ENCODE assay signal across 1 cellular context in the genomic region with DNA sequence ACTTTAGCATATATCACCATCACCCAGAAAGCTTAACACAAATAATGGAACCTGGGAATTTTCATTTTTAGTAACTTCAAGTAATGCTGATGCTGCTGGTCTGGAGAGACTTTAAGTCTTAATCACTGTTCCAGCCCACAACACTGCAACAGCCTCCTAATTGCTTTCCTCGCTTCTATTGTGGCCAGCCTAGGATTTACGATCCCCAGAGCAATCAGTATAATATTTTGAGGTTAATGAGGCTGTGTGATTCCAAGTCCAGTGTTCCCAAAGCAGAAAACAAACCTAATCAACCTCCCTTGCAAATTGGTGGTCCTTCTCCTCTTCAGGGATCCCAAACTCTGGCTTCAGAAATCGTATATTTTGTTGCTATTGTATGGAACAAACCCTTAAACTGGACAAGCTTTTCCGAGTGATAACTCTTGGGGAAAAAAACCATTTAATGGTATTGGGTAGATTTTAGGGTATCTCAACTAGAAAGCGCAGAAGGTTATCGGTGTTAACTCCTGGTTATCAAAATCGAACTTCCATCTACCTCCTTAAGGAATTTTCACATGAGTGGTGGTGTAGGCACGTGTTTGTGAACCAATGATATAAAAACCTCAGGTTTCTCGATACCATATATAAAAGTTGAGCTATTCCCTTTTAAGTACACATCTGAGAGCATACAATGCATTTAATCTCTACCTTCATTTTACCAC.
TF ChIP-seq lines count a peak whose summit lies in the region.

No MANE protein-coding gene starts in this region.

TF ChIP-seq in K562, 482 proteins besides CTCF, POLR2A, EP300 and RAD21 (continued from another document):
- TF ChIP-seq CBFA2T3 (IDR thresholded peaks at IDR 0.05): 0 out of 2 replicates have a peak, but pooled peaks have one; percentile 2
- TF ChIP-seq MYBL2 (IDR thresholded peaks at IDR 0.05; ENCODE audit: low read depth): no peak
- no peak for TF ChIP-seq MYBL2 (CRISPR knock-in tag; IDR thresholded peaks at IDR 0.05; ENCODE audit: borderline replicate concordance)
- TF ChIP-seq ZNF79 (CRISPR knock-in tag; IDR thresholded peaks at IDR 0.05; ENCODE audit: low read depth): no peak
- TF ChIP-seq, protein P1, sequence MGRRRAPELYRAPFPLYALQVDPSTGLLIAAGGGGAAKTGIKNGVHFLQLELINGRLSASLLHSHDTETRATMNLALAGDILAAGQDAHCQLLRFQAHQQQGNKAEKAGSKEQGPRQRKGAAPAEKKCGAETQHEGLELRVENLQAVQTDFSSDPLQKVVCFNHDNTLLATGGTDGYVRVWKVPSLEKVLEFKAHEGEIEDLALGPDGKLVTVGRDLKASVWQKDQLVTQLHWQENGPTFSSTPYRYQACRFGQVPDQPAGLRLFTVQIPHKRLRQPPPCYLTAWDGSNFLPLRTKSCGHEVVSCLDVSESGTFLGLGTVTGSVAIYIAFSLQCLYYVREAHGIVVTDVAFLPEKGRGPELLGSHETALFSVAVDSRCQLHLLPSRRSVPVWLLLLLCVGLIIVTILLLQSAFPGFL (CRISPR knock-in tag; IDR thresholded peaks at IDR 0.05): no peak
- TF ChIP-seq, protein P2, sequence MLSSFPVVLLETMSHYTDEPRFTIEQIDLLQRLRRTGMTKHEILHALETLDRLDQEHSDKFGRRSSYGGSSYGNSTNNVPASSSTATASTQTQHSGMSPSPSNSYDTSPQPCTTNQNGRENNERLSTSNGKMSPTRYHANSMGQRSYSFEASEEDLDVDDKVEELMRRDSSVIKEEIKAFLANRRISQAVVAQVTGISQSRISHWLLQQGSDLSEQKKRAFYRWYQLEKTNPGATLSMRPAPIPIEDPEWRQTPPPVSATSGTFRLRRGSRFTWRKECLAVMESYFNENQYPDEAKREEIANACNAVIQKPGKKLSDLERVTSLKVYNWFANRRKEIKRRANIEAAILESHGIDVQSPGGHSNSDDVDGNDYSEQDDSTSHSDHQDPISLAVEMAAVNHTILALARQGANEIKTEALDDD (IDR thresholded peaks at IDR 0.05): 0 out of 2 replicates have a peak, but pooled peaks have one; percentile 12
- peak; percentile 33; the same call in 1 of the 2 replicates for TF ChIP-seq ZNF316 (IDR thresholded peaks at IDR 0.05)
- TF ChIP-seq ZNF695 (CRISPR knock-in tag; IDR thresholded peaks at IDR 0.05): no peak
- no peak for TF ChIP-seq ZNF174 (CRISPR knock-in tag; IDR thresholded peaks at IDR 0.05)
- TF ChIP-seq, protein P3, sequence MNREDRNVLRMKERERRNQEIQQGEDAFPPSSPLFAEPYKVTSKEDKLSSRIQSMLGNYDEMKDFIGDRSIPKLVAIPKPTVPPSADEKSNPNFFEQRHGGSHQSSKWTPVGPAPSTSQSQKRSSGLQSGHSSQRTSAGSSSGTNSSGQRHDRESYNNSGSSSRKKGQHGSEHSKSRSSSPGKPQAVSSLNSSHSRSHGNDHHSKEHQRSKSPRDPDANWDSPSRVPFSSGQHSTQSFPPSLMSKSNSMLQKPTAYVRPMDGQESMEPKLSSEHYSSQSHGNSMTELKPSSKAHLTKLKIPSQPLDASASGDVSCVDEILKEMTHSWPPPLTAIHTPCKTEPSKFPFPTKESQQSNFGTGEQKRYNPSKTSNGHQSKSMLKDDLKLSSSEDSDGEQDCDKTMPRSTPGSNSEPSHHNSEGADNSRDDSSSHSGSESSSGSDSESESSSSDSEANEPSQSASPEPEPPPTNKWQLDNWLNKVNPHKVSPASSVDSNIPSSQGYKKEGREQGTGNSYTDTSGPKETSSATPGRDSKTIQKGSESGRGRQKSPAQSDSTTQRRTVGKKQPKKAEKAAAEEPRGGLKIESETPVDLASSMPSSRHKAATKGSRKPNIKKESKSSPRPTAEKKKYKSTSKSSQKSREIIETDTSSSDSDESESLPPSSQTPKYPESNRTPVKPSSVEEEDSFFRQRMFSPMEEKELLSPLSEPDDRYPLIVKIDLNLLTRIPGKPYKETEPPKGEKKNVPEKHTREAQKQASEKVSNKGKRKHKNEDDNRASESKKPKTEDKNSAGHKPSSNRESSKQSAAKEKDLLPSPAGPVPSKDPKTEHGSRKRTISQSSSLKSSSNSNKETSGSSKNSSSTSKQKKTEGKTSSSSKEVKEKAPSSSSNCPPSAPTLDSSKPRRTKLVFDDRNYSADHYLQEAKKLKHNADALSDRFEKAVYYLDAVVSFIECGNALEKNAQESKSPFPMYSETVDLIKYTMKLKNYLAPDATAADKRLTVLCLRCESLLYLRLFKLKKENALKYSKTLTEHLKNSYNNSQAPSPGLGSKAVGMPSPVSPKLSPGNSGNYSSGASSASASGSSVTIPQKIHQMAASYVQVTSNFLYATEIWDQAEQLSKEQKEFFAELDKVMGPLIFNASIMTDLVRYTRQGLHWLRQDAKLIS (CRISPR knock-in tag; IDR thresholded peaks at IDR 0.05): no peak
- TF ChIP-seq, protein P4, sequence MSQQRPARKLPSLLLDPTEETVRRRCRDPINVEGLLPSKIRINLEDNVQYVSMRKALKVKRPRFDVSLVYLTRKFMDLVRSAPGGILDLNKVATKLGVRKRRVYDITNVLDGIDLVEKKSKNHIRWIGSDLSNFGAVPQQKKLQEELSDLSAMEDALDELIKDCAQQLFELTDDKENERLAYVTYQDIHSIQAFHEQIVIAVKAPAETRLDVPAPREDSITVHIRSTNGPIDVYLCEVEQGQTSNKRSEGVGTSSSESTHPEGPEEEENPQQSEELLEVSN (IDR thresholded peaks at IDR 0.05; ENCODE audit: borderline replicate concordance in 1 of 2, extremely low read depth in 1 of 2, insufficient read depth in 1 of 2, insufficient read length in 1 of 2, low read depth in 1 of 2, low read length in 1 of 2, poor library complexity in 1 of 2, severe bottlenecking in 1 of 2): no peak
- TF ChIP-seq, protein P5, sequence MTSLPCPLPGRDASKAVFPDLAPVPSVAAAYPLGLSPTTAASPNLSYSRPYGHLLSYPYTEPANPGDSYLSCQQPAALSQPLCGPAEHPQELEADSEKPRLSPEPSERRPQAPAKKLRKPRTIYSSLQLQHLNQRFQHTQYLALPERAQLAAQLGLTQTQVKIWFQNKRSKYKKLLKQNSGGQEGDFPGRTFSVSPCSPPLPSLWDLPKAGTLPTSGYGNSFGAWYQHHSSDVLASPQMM (CRISPR knock-in tag; IDR thresholded peaks at IDR 0.05): no peak
- TF ChIP-seq TEAD1 (CRISPR knock-in tag; IDR thresholded peaks at IDR 0.05): no peak
- no peak for TF ChIP-seq NR2F6 (CRISPR knock-in tag; IDR thresholded peaks at IDR 0.05)
- TF ChIP-seq MAZ (CRISPR knock-in tag; conservative IDR thresholded peaks at IDR 0.05 in 1 of 2, IDR thresholded peaks at IDR 0.05 in 1 of 2): no peak
- TF ChIP-seq ESRRA (IDR thresholded peaks at IDR 0.05; ENCODE audit: borderline replicate concordance, low read depth): no peak
- no peak for TF ChIP-seq MXI1 (IDR thresholded peaks at IDR 0.05; ENCODE audit: low read depth, low read length)
- TF ChIP-seq POLR2H (tag; IDR thresholded peaks at IDR 0.05; ENCODE audit: low read depth): 0 out of 2 replicates have a peak, but pooled peaks have one; percentile 7
- TF ChIP-seq IFI16 (CRISPR knock-in tag; IDR thresholded peaks at IDR 0.05): no peak
- no peak for TF ChIP-seq NFE2L1 (tag; IDR thresholded peaks at IDR 0.05; ENCODE audit: borderline replicate concordance, low read depth)
- TF ChIP-seq ERF (CRISPR knock-in tag; IDR thresholded peaks at IDR 0.05): no peak
- no peak for TF ChIP-seq CEBPB (tag; IDR thresholded peaks at IDR 0.05)
- TF ChIP-seq, protein P6, sequence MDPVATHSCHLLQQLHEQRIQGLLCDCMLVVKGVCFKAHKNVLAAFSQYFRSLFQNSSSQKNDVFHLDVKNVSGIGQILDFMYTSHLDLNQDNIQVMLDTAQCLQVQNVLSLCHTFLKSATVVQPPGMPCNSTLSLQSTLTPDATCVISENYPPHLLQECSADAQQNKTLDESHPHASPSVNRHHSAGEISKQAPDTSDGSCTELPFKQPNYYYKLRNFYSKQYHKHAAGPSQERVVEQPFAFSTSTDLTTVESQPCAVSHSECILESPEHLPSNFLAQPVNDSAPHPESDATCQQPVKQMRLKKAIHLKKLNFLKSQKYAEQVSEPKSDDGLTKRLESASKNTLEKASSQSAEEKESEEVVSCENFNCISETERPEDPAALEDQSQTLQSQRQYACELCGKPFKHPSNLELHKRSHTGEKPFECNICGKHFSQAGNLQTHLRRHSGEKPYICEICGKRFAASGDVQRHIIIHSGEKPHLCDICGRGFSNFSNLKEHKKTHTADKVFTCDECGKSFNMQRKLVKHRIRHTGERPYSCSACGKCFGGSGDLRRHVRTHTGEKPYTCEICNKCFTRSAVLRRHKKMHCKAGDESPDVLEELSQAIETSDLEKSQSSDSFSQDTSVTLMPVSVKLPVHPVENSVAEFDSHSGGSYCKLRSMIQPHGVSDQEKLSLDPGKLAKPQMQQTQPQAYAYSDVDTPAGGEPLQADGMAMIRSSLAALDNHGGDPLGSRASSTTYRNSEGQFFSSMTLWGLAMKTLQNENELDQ (CRISPR knock-in tag; IDR thresholded peaks at IDR 0.05; ENCODE audit: borderline replicate concordance): no peak
